ENCODE assay signal across 28 cellular contexts in genomic region chr5:179375236-179375685, GRCh38. TPM values are rescaled to one million over a fixed set of nuclear protein-coding genes. Genes with fewer than 3 reads are reported as not detected.
"Had no signal": no experiment of that assay in that cellular context is flagged by ENCODE, and none has a peak within 500 bp of the region (broad histone marks: within the 10 kb centered on the region; RNA-seq: fewer than 3 reads in every experiment).

No MANE protein-coding gene starts in this region.

- H3K36me3 Mint-ChIP-seq: activated naive CD8-positive, alpha-beta T cell treated with anti-CD3 and anti-CD28 coated beads, Interleukin-2, amount 10 ng/mL, durations not matched to agents 7 days and 5 days; immature natural killer cell had no signal

- DNase-seq: activated CD4-positive, alpha-beta T cell treated with anti-CD3 and anti-CD28 coated beads for 4 hours; activated CD4-positive, alpha-beta T cell treated with anti-CD3 and anti-CD28 coated beads, Interleukin-2, amount 50 U/mL, for 48 hours; activated CD4-positive, CD25-positive, alpha-beta regulatory T cell; activated CD8-positive, alpha-beta memory T cell treated with anti-CD3 and anti-CD28 coated beads, Interleukin-2, amount 50 U/mL, for 48 hours; activated naive CD4-positive, alpha-beta T cell treated with anti-CD3 and anti-CD28 coated beads for 36 hours; activated naive CD8-positive, alpha-beta T cell treated with anti-CD3 and anti-CD28 coated beads, Interleukin-2, amount 10 ng/mL, durations not matched to agents 7 days and 5 days; activated T-cell treated with anti-CD3 and anti-CD28 coated beads, Interleukin-2, amount 50 U/mL, for 4 hours; amniotic stem cell; foreskin keratinocyte; glutamatergic neuron; immature natural killer cell; kidney glomerular epithelial cell; left ventricle myocardium inferior; nephron progenitor cell; pancreas; right cardiac atrium; stimulated activated CD4-positive, alpha-beta T cell treated with anti-CD3 and anti-CD28 coated beads, Interleukin-12 subunit alpha, Interleukin-12 subunit beta, amount 100 ng/mL, for 4 hours; stimulated activated CD4-positive, alpha-beta T cell treated with anti-CD3 and anti-CD28 coated beads, Interleukin-4, amount 100 ng/mL, for 4 hours; stimulated activated naive CD8-positive, alpha-beta T cell treated with anti-CD3 and anti-CD28 coated beads, Interleukin-15, Interleukin-2, amounts not matched to agents 100 U/mL and 50 U/mL, for 24 hours; substantia nigra; thyroid gland; uterus had no signal

- H3K27me3 Mint-ChIP-seq: activated naive CD8-positive, alpha-beta T cell treated with anti-CD3 and anti-CD28 coated beads, Interleukin-2, amount 10 ng/mL, durations not matched to agents 7 days and 5 days had no signal

- H3K4me2 ChIP-seq: hepatocyte had no signal

- H3K79me2 ChIP-seq: hepatocyte had no signal

- H3K4me1 ChIP-seq: foreskin keratinocyte, left ventricle myocardium inferior, pancreas, thyroid gland, uterus had no signal

- ATAC-seq: activated T-cell treated with anti-CD3 and anti-CD28 coated beads, Interleukin-2, amount 50 U/mL, for 4 hours; foreskin keratinocyte; pancreas; right cardiac atrium; stimulated activated naive CD8-positive, alpha-beta T cell treated with anti-CD3 and anti-CD28 coated beads, Interleukin-15, Interleukin-2, amounts not matched to agents 100 U/mL and 50 U/mL, for 24 hours had no signal

- H3K27ac ChIP-seq: coronary artery, foreskin keratinocyte, hepatocyte, left ventricle myocardium inferior, pancreas, thyroid gland, uterus had no signal

- H3K4me3 ChIP-seq: coronary artery, hepatocyte, left ventricle myocardium inferior, pancreas, thyroid gland, uterus had no signal

- H3K4me3 Mint-ChIP-seq: activated naive CD4-positive, alpha-beta T cell treated with anti-CD3 and anti-CD28 coated beads for 36 hours; activated naive CD8-positive, alpha-beta T cell treated with anti-CD3 and anti-CD28 coated beads, Interleukin-2, amount 10 ng/mL, durations not matched to agents 7 days and 5 days; activated T-cell treated with anti-CD3 and anti-CD28 coated beads, Interleukin-2, amount 50 U/mL, for 4 hours; immature natural killer cell; nephron progenitor cell; T-helper 1 cell treated with Interleukin-12 subunit alpha and Interleukin-12 subunit beta and Interleukin-4 antibody, amounts not matched to agents 30 μg/mL and 1 μg/mL, for 36 hours had no signal

- H3K27ac Mint-ChIP-seq: activated naive CD4-positive, alpha-beta T cell treated with anti-CD3 and anti-CD28 coated beads for 36 hours; activated naive CD8-positive, alpha-beta T cell treated with anti-CD3 and anti-CD28 coated beads, Interleukin-2, amount 10 ng/mL, durations not matched to agents 7 days and 5 days; activated T-helper 2 cell treated with anti-CD3 and anti-CD28 coated beads, Interferon-gamma antibody, Interleukin-2, Interleukin-4, amounts not matched to agents 10 μg/mL and 5 μg/mL and 100 μg/mL, durations not matched to agents 14 hours and 24 hours and 36 hours; immature natural killer cell; T-helper 1 cell treated with Interleukin-12 subunit alpha and Interleukin-12 subunit beta and Interleukin-4 antibody, amounts not matched to agents 30 μg/mL and 1 μg/mL, for 36 hours had no signal

- H3K27me3 ChIP-seq: foreskin keratinocyte, hepatocyte, pancreas, thyroid gland, uterus had no signal

- H3K9me3 Mint-ChIP-seq: activated naive CD4-positive, alpha-beta T cell treated with anti-CD3 and anti-CD28 coated beads for 36 hours; activated naive CD8-positive, alpha-beta T cell treated with anti-CD3 and anti-CD28 coated beads, Interleukin-2, amount 10 ng/mL, durations not matched to agents 7 days and 5 days; activated T-cell treated with anti-CD3 and anti-CD28 coated beads, Interleukin-2, amount 50 U/mL, for 4 hours; activated T-helper 2 cell treated with anti-CD3 and anti-CD28 coated beads, Interferon-gamma antibody, Interleukin-2, Interleukin-4, amounts not matched to agents 10 μg/mL and 5 μg/mL and 100 μg/mL, durations not matched to agents 14 hours and 24 hours and 36 hours; immature natural killer cell; T-helper 1 cell treated with Interleukin-12 subunit alpha and Interleukin-12 subunit beta and Interleukin-4 antibody, amounts not matched to agents 30 μg/mL and 1 μg/mL, for 36 hours had no signal

- H2AFZ ChIP-seq: hepatocyte had no signal

- H3K36me3 ChIP-seq: left ventricle myocardium inferior, pancreas, thyroid gland, uterus had no signal

- H3K4me1 Mint-ChIP-seq: activated naive CD8-positive, alpha-beta T cell treated with anti-CD3 and anti-CD28 coated beads, Interleukin-2, amount 10 ng/mL, durations not matched to agents 7 days and 5 days; immature natural killer cell had no signal

- H3K9me3 ChIP-seq: left ventricle myocardium inferior, pancreas, thyroid gland, uterus had no signal

RNA-seq across cellular contexts. Expression of gene ADAMTS2, which starts 30.0 kb away (rescaled TPM):
- total RNA-seq: activated CD8-positive, alpha-beta memory T cell treated with anti-CD3 and anti-CD28 coated beads for 36 hours; activated naive CD4-positive, alpha-beta T cell treated with anti-CD3 and anti-CD28 coated beads for 36 hours; activated naive CD8-positive, alpha-beta T cell treated with anti-CD3 and anti-CD28 coated beads, Interleukin-2, amount 10 ng/mL, durations not matched to agents 7 days and 5 days; activated T-helper 2 cell treated with anti-CD3 and anti-CD28 coated beads, Interferon-gamma antibody, Interleukin-2, Interleukin-4, amounts not matched to agents 10 μg/mL and 5 μg/mL and 100 μg/mL, durations not matched to agents 14 hours and 24 hours and 36 hours; foreskin keratinocyte; pulmonary artery endothelial cell had no signal
- polyA plus RNA-seq: foreskin keratinocyte had no signal
